Comparison of ENCODE assay signal across 9 cellular contexts in genomic region chr4:153528705-153529493, GRCh38.
DNase-seq lines count a peak whose midpoint lies in the region; ATAC-seq and TF ChIP-seq lines count a peak whose summit lies in the region.
"Had no signal": no experiment of that assay in that cellular context is flagged by ENCODE, and none has a peak within 500 bp of the region (broad histone marks: within the 10 kb centered on the region; RNA-seq: fewer than 3 reads in every experiment).

No MANE protein-coding gene starts in this region.

- no peak for TF ChIP-seq EP300 in suprapubic skin (IDR thresholded peaks at IDR 0.05)

- no peaks in the 10 kb centered on the region for H3K9me3 ChIP-seq in effector memory CD4-positive, alpha-beta T cell (ENCODE audit: control insufficient read depth, low read length)
- no peaks in the 10 kb centered on the region for H3K9me3 ChIP-seq in suprapubic skin

- H3K27me3 ChIP-seq in effector memory CD4-positive, alpha-beta T cell (replicated peaks; ENCODE audit: control insufficient read depth, insufficient read depth, low read length, poor library complexity, severe bottlenecking), result no peaks in the 10 kb centered on the region
- no peaks in the 10 kb centered on the region for H3K27me3 ChIP-seq in suprapubic skin

- no peak for TF ChIP-seq POLR2A in suprapubic skin (IDR thresholded peaks at IDR 0.05)

- peak overlapping the region; percentile 16 for H3K4me3 ChIP-seq in effector memory CD4-positive, alpha-beta T cell (ENCODE audit: insufficient read depth, low read depth, low read length, poor library complexity, severe bottlenecking)
- no peak overlapping the region for H3K4me3 ChIP-seq in suprapubic skin

- WGBS in suprapubic skin, result 88% methylated on average over 6 of the region's 6 CpGs

- peak overlapping the region; percentile 54 for H3K27ac ChIP-seq in effector memory CD4-positive, alpha-beta T cell (ENCODE audit: insufficient read depth, low read length, poor library complexity, severe bottlenecking)
- H3K27ac ChIP-seq in suprapubic skin (no peak overlapping the region), caudate nucleus (ENCODE audit: low read depth, low read length) (no peak overlapping the region)

- H3K36me3 ChIP-seq in effector memory CD4-positive, alpha-beta T cell (ENCODE audit: control insufficient read depth, insufficient read depth, low read length), result no peaks in the 10 kb centered on the region
- no peaks in the 10 kb centered on the region for H3K36me3 ChIP-seq in suprapubic skin

- no peak for TF ChIP-seq CTCF in suprapubic skin (IDR thresholded peaks at IDR 0.05)

- ATAC-seq in GM18499 (IDR thresholded peaks at IDR 0.05; ENCODE audit: insufficient read depth, unreplicated experiment) (peak; percentile 42), GM21515 (IDR thresholded peaks at IDR 0.05; ENCODE audit: unreplicated experiment) (peak; percentile 50), HG03558 (IDR thresholded peaks at IDR 0.05; ENCODE audit: extremely low read depth, unreplicated experiment) (peak; percentile 47)

- peaks cover 67% of the 10 kb centered on the region for H3K4me1 ChIP-seq in effector memory CD4-positive, alpha-beta T cell (ENCODE audit: control insufficient read depth, insufficient read depth, low read length, poor library complexity, severe bottlenecking)
- H3K4me1 ChIP-seq in suprapubic skin, result peaks cover 23% of the 10 kb centered on the region

- DNase-seq in effector memory CD4-positive, alpha-beta T cell, result no peak
- DNase-seq in suprapubic skin (ENCODE audit: low spot score in 2 of 2) (no peak), caudate nucleus (lab: John Stamatoyannopoulos, UW) (no peak), ureter (ENCODE audit: low spot score) (no peak), NOMO-1 treated with DMSO at 0.1 percent for 48 hours (lab: John Stamatoyannopoulos, UW; ENCODE audit: unreplicated experiment) (no peak)
- DNase-seq: left ventricle myocardium superior had no signal
